Comparison of ENCODE assay signal across 2 cellular contexts in the genomic region with DNA sequence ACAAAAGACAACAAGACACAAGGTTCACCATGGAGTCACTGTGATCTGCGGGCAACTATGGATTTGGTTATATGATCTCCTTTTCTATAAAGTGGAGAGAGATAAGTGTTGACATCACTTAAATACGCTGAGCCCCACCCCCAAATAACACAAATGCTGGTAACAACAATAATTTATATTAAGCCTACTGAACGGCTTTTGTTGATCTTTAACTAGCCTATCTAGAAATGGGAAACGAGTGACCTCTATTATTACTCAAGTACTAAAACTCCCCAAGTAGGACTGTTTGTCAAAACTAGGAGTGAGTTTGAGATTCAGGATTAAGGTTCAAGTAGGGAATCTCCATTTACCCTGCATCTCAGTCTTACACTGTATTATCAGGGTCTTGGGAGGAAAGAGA.
TF ChIP-seq lines count a peak whose summit lies in the region.

No MANE protein-coding gene starts in this region.

TF ChIP-seq in liver, 16 proteins besides CTCF, POLR2A, EP300 and RAD21:
- TF ChIP-seq TAF1 (conservative IDR thresholded peaks at IDR 0.05) (no peak), FOXA2 (IDR thresholded peaks at IDR 0.05) (no peak), RXRA (IDR thresholded peaks at IDR 0.05) (peak in 1 of 2 donors; percentile 15), NR2F2 (IDR thresholded peaks at IDR 0.05) (no peak), FOXA1 (IDR thresholded peaks at IDR 0.05) (no peak), GABPA (IDR thresholded peaks at IDR 0.05 in 1 of 2, conservative IDR thresholded peaks at IDR 0.05 in 1 of 2) (no peak), SP1 (IDR thresholded peaks at IDR 0.05) (no peak), JUND (IDR thresholded peaks at IDR 0.05) (no peak), HNF4A (conservative IDR thresholded peaks at IDR 0.05) (peak in 1 of 2 donors; percentile 23), YY1 (IDR thresholded peaks at IDR 0.05) (peak; percentile 13)
- TF ChIP-seq, protein P1, sequence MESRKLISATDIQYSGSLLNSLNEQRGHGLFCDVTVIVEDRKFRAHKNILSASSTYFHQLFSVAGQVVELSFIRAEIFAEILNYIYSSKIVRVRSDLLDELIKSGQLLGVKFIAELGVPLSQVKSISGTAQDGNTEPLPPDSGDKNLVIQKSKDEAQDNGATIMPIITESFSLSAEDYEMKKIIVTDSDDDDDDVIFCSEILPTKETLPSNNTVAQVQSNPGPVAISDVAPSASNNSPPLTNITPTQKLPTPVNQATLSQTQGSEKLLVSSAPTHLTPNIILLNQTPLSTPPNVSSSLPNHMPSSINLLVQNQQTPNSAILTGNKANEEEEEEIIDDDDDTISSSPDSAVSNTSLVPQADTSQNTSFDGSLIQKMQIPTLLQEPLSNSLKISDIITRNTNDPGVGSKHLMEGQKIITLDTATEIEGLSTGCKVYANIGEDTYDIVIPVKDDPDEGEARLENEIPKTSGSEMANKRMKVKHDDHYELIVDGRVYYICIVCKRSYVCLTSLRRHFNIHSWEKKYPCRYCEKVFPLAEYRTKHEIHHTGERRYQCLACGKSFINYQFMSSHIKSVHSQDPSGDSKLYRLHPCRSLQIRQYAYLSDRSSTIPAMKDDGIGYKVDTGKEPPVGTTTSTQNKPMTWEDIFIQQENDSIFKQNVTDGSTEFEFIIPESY (IDR thresholded peaks at IDR 0.05) = no peak
- TF ChIP-seq, protein P2, sequence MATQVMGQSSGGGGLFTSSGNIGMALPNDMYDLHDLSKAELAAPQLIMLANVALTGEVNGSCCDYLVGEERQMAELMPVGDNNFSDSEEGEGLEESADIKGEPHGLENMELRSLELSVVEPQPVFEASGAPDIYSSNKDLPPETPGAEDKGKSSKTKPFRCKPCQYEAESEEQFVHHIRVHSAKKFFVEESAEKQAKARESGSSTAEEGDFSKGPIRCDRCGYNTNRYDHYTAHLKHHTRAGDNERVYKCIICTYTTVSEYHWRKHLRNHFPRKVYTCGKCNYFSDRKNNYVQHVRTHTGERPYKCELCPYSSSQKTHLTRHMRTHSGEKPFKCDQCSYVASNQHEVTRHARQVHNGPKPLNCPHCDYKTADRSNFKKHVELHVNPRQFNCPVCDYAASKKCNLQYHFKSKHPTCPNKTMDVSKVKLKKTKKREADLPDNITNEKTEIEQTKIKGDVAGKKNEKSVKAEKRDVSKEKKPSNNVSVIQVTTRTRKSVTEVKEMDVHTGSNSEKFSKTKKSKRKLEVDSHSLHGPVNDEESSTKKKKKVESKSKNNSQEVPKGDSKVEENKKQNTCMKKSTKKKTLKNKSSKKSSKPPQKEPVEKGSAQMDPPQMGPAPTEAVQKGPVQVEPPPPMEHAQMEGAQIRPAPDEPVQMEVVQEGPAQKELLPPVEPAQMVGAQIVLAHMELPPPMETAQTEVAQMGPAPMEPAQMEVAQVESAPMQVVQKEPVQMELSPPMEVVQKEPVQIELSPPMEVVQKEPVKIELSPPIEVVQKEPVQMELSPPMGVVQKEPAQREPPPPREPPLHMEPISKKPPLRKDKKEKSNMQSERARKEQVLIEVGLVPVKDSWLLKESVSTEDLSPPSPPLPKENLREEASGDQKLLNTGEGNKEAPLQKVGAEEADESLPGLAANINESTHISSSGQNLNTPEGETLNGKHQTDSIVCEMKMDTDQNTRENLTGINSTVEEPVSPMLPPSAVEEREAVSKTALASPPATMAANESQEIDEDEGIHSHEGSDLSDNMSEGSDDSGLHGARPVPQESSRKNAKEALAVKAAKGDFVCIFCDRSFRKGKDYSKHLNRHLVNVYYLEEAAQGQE (IDR thresholded peaks at IDR 0.05) = no peak
- TF ChIP-seq, protein P3, sequence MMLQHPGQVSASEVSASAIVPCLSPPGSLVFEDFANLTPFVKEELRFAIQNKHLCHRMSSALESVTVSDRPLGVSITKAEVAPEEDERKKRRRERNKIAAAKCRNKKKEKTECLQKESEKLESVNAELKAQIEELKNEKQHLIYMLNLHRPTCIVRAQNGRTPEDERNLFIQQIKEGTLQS (IDR thresholded peaks at IDR 0.05) = no peak

TF ChIP-seq in HepG2, 621 proteins besides CTCF, POLR2A, EP300 and RAD21:
- TF ChIP-seq ZNF557 (CRISPR knock-in tag; IDR thresholded peaks at IDR 0.05) (no peak), ZNF589 (CRISPR knock-in tag; conservative IDR thresholded peaks at IDR 0.05) (no peak), MIER3 (CRISPR knock-in tag; IDR thresholded peaks at IDR 0.05; ENCODE audit: borderline replicate concordance) (no peak), MEIS1 (CRISPR knock-in tag; IDR thresholded peaks at IDR 0.05; ENCODE audit: borderline replicate concordance) (no peak), ZNF460 (CRISPR knock-in tag; IDR thresholded peaks at IDR 0.05; ENCODE audit: borderline replicate concordance) (no peak), HMG20A (CRISPR knock-in tag; IDR thresholded peaks at IDR 0.05; ENCODE audit: borderline replicate concordance) (no peak), NFKBIZ (CRISPR knock-in tag; IDR thresholded peaks at IDR 0.05) (no peak), GATAD2A (CRISPR knock-in tag; IDR thresholded peaks at IDR 0.05) (no peak), NPAS2 (CRISPR knock-in tag; IDR thresholded peaks at IDR 0.05; ENCODE audit: borderline replicate concordance) (no peak)
- TF ChIP-seq, protein P4, sequence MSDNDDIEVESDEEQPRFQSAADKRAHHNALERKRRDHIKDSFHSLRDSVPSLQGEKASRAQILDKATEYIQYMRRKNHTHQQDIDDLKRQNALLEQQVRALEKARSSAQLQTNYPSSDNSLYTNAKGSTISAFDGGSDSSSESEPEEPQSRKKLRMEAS (IDR thresholded peaks at IDR 0.05) = no peak
- TF ChIP-seq, protein P5, sequence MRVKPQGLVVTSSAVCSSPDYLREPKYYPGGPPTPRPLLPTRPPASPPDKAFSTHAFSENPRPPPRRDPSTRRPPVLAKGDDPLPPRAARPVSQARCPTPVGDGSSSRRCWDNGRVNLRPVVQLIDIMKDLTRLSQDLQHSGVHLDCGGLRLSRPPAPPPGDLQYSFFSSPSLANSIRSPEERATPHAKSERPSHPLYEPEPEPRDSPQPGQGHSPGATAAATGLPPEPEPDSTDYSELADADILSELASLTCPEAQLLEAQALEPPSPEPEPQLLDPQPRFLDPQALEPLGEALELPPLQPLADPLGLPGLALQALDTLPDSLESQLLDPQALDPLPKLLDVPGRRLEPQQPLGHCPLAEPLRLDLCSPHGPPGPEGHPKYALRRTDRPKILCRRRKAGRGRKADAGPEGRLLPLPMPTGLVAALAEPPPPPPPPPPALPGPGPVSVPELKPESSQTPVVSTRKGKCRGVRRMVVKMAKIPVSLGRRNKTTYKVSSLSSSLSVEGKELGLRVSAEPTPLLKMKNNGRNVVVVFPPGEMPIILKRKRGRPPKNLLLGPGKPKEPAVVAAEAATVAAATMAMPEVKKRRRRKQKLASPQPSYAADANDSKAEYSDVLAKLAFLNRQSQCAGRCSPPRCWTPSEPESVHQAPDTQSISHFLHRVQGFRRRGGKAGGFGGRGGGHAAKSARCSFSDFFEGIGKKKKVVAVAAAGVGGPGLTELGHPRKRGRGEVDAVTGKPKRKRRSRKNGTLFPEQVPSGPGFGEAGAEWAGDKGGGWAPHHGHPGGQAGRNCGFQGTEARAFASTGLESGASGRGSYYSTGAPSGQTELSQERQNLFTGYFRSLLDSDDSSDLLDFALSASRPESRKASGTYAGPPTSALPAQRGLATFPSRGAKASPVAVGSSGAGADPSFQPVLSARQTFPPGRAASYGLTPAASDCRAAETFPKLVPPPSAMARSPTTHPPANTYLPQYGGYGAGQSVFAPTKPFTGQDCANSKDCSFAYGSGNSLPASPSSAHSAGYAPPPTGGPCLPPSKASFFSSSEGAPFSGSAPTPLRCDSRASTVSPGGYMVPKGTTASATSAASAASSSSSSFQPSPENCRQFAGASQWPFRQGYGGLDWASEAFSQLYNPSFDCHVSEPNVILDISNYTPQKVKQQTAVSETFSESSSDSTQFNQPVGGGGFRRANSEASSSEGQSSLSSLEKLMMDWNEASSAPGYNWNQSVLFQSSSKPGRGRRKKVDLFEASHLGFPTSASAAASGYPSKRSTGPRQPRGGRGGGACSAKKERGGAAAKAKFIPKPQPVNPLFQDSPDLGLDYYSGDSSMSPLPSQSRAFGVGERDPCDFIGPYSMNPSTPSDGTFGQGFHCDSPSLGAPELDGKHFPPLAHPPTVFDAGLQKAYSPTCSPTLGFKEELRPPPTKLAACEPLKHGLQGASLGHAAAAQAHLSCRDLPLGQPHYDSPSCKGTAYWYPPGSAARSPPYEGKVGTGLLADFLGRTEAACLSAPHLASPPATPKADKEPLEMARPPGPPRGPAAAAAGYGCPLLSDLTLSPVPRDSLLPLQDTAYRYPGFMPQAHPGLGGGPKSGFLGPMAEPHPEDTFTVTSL (CRISPR knock-in tag; IDR thresholded peaks at IDR 0.05; ENCODE audit: borderline replicate concordance) = no peak
- TF ChIP-seq, protein P3 (CRISPR knock-in tag; IDR thresholded peaks at IDR 0.05) = no peak
